8 cellular contexts compared by ENCODE assay signal in genomic region chr1:110196917-110197782, GRCh38. TPM values are rescaled to one million over a fixed set of nuclear protein-coding genes. Genes with fewer than 3 reads are reported as not detected.
A peak's percentile ranks its signal among the peaks of the same experiment; 100 is the strongest.
DNase-seq lines count a peak whose midpoint lies in the region; ATAC-seq and TF ChIP-seq lines count a peak whose summit lies in the region.

No MANE protein-coding gene starts in this region.

- no peaks in the 10 kb centered on the region for H3F3A ChIP-seq in SU-DHL-6 (ENCODE audit: insufficient read depth)

- H3K9me3 ChIP-seq in SU-DHL-6 (ENCODE audit: insufficient read depth, low read length) = no peaks in the 10 kb centered on the region

- H3K4me1 Mint-ChIP-seq in immature natural killer cell = no peaks in the 10 kb centered on the region

- H3K4me3 ChIP-seq in SU-DHL-6 (ENCODE audit: insufficient read depth, low read length, poor library complexity, severe bottlenecking) = no peak overlapping the region

- no peak overlapping the region for H3K27ac ChIP-seq in SU-DHL-6 (ENCODE audit: low read depth, low read length)

- H3K9me3 Mint-ChIP-seq in immature natural killer cell = no peaks in the 10 kb centered on the region

- DNase-seq in COR-L47 (lab: John Stamatoyannopoulos, UW) (peak; percentile 67), NCI-H1092 (lab: John Stamatoyannopoulos, UW) (peak; percentile 49), astrocyte of the hippocampus (ENCODE audit: low read depth, low spot score) (peak; percentile 50), immature natural killer cell (peak; percentile 42 to 57 (median 46))
- peak; percentile 58 for DNase-seq in stimulated activated CD4-positive, alpha-beta T cell treated with anti-CD3 and anti-CD28 coated beads, Interleukin-4, amount 100 ng/mL, for 24 hours

- H3K4me3 Mint-ChIP-seq in immature natural killer cell = no peak overlapping the region

- H3K27me3 ChIP-seq in SU-DHL-6 (ENCODE audit: low read length) = no peaks in the 10 kb centered on the region

- no peak overlapping the region for H3K4me2 ChIP-seq in SU-DHL-6 (ENCODE audit: low read depth, low read length, poor library complexity, severe bottlenecking)

- H4K20me1 ChIP-seq in SU-DHL-6 (ENCODE audit: low read depth, low read length) = no peaks in the 10 kb centered on the region

- no peaks in the 10 kb centered on the region for H3K27me3 Mint-ChIP-seq in immature natural killer cell (ENCODE audit: low read depth in 3 of 3)

- no peaks in the 10 kb centered on the region for H3K9me2 ChIP-seq in SU-DHL-6 (replicated peaks; ENCODE audit: insufficient read depth, low read length)

- H3K36me3 Mint-ChIP-seq in immature natural killer cell = no peaks in the 10 kb centered on the region

- H3K27ac Mint-ChIP-seq in immature natural killer cell = no peak overlapping the region

- ATAC-seq in GM21447 (IDR thresholded peaks at IDR 0.05; ENCODE audit: unreplicated experiment) (peak; percentile 62), HG03108 (IDR thresholded peaks at IDR 0.05; ENCODE audit: unreplicated experiment) (no peak)

- peak; percentile 93 for TF ChIP-seq CTCF in SU-DHL-6 (IDR thresholded peaks at IDR 0.05; ENCODE audit: insufficient read depth, low read length, poor library complexity, severe bottlenecking)

- H3K79me2 ChIP-seq in SU-DHL-6 (ENCODE audit: insufficient read depth, low read length) = no peaks in the 10 kb centered on the region

- H3K36me3 ChIP-seq in SU-DHL-6 (ENCODE audit: low read length) = no peaks in the 10 kb centered on the region

- H2AFZ ChIP-seq in SU-DHL-6 (ENCODE audit: low read depth, low read length, severe bottlenecking) = no peak overlapping the region

- no peak overlapping the region for H3K9ac ChIP-seq in SU-DHL-6 (ENCODE audit: low read length)

RNA-seq across cellular contexts. Expression of gene KCNC4, which starts 13.0 kb away (rescaled TPM):
- under 1 TPM; 0.18 to 0.48 (median 0.47) TPM for polyA plus RNA-seq in immature natural killer cell

RNA-seq across cellular contexts. Expression of gene SLC6A17, which starts 46.9 kb away (rescaled TPM):
- not detected for polyA plus RNA-seq in immature natural killer cell
